In the genomic region with DNA sequence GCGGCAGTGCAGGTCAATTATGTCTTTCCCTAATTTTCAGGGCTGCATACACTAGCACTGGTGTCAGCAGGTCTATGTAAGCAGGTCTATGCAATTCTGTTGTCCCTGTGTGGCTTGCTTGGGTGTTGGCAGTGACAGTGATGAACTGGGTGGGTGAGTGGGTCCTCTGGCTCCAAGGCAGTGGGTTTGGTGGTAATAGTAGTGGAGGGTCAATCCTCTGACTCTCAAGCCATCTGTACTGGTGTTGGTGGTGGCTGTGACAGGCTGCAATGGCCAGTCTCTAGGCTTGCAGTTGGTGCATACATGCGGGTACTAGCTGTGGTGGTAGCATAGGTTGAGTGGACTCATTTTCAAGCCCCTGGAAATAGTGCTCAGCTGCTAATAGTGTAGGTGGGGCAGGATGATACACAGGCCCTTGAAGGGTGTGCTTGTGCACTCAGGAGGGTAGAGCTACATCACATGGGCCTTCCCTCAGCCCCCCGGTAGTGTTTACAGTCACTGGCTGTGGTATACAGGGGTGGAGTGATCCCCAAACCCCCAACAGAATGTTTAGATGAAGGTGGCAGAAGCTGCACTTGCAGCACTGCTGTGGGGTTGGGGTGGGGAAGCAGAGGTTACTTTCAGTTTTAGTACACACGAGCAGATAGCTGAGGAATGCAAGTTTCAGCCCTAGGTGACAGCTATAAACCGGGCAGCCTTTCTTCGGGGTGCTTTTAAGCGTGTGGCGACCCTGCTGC, we compare ENCODE assay signal across 21 cellular contexts.
DNase-seq lines count a peak whose midpoint lies in the region; ATAC-seq and TF ChIP-seq lines count a peak whose summit lies in the region.
"Had no signal": no experiment of that assay in that cellular context is flagged by ENCODE, and none has a peak within 500 bp of the region (broad histone marks: within the 10 kb centered on the region; RNA-seq: fewer than 3 reads in every experiment).

No MANE protein-coding gene starts in this region.

- no peak overlapping the region for H3K4me3 Mint-ChIP-seq in chondrocyte (ENCODE audit: unreplicated experiment)
- H3K4me3 Mint-ChIP-seq: CD8-positive, alpha-beta T cell; nephron progenitor cell had no signal

- H3K36me3 Mint-ChIP-seq in chondrocyte (ENCODE audit: low read depth) = no peaks in the 10 kb centered on the region
- H3K36me3 Mint-ChIP-seq: CD8-positive, alpha-beta T cell had no signal

- H3K27ac Mint-ChIP-seq in chondrocyte (ENCODE audit: unreplicated experiment) = no peak overlapping the region
- H3K27ac Mint-ChIP-seq: CD8-positive, alpha-beta T cell; nephron progenitor cell had no signal

- peaks cover 0 to 6% (median 0%) of the 10 kb centered on the region in 8 donors for H3K9me3 ChIP-seq in spleen
- H3K9me3 ChIP-seq: vagina had no signal

- ATAC-seq in GM18868 (IDR thresholded peaks at IDR 0.05; ENCODE audit: unreplicated experiment) = peak; percentile 76
- ATAC-seq: CD8-positive, alpha-beta T cell had no signal

- H3K27ac ChIP-seq in spleen (no peak overlapping the region), RWPE1 (no peak overlapping the region)
- H3K27ac ChIP-seq: cardiac muscle cell, vagina had no signal

- no peaks in the 10 kb centered on the region for H3K36me3 ChIP-seq in spleen
- H3K36me3 ChIP-seq: cardiac muscle cell, vagina had no signal

- H3K27me3 ChIP-seq in spleen (replicated peaks in 1 of 7) = no peaks in the 10 kb centered on the region
- H3K27me3 ChIP-seq: cardiac muscle cell, vagina had no signal

- POLR2A ChIA-PET in RWPE1 (lab: Yijun Ruan, JAX; ENCODE audit: low non-redundant PET) = no interaction called here

- no peaks in the 10 kb centered on the region for H3K4me1 ChIP-seq in spleen
- H3K4me1 ChIP-seq: vagina had no signal

- CTCF ChIA-PET in RWPE1 (lab: Yijun Ruan, JAX) = no interaction called here

- WGBS in spleen, 5 donors = 72 to 87% (median 80%) methylated on average over 8 of the region's 8 CpGs

- TF ChIP-seq CTCF in chondrocyte (IDR thresholded peaks at IDR 0.05) (no peak), spleen (IDR thresholded peaks at IDR 0.05 in 8 of 11, conservative IDR thresholded peaks at IDR 0.05 in 3 of 11) (no peak), RWPE1 (conservative IDR thresholded peaks at IDR 0.05; ENCODE audit: low read depth) (no peak)

- H3K9me3 Mint-ChIP-seq in chondrocyte (ENCODE audit: low read depth) = no peaks in the 10 kb centered on the region
- H3K9me3 Mint-ChIP-seq: nephron progenitor cell had no signal

- no peaks in the 10 kb centered on the region for H3K4me1 Mint-ChIP-seq in chondrocyte (ENCODE audit: low read depth)
- H3K4me1 Mint-ChIP-seq: nephron progenitor cell had no signal

- DNase-seq in HuH-7 (ENCODE audit: low spot score) = peak; percentile 0
- peak; percentile 29 for DNase-seq in chondrocyte (ENCODE audit: low spot score)
- DNase-seq in spleen = peak; percentile 37
- DNase-seq in RWPE1 (ENCODE audit: low spot score) = no peak
- DNase-seq in kidney glomerular epithelial cell (lab: John Stamatoyannopoulos, UW) = no peak
- no peak for DNase-seq in inferior parietal cortex (ENCODE audit: extremely low spot score)
- DNase-seq: activated CD4-positive, alpha-beta T cell treated with anti-CD3 and anti-CD28 coated beads for 48 hours; activated naive CD4-positive, alpha-beta T cell treated with Interleukin-2 at 50 U/mL for 16 hours; activated T-cell treated with anti-CD3 and anti-CD28 coated beads, Interleukin-2, amount 50 U/mL, for 48 hours; CD8-positive, alpha-beta T cell; dermis blood vessel endothelial cell; GDM1; IMR-90; NCI-H146; NCI-H69; nephron progenitor cell; SIG-M5; stimulated activated CD4-positive, alpha-beta T cell treated with anti-CD3 and anti-CD28 coated beads, Interleukin-1b, Interleukin-23, amount 100 ng/mL, for 48 hours had no signal

- no peak overlapping the region for H3K4me3 ChIP-seq in spleen
- H3K4me3 ChIP-seq: cardiac muscle cell, vagina had no signal

- TF ChIP-seq POLR2A in spleen (IDR thresholded peaks at IDR 0.05) = no peak

- H3K27me3 Mint-ChIP-seq in chondrocyte (ENCODE audit: low read depth) = no peaks in the 10 kb centered on the region

- intact Hi-C loops in spleen (cut with DNase I; ENCODE audit: low total_unique reads) = no loop called here

Comparison
In these comparisons a context has a peak if more than half of its experiments do, and no peak if none do; other contexts are left out.
1. DNase-seq: peak in HuH-7 (single experiment), chondrocyte (single experiment) and spleen (single experiment); none in RWPE1 (single experiment), kidney glomerular epithelial cell (single experiment) and inferior parietal cortex (single experiment).